ENCODE assay signal across 13 cellular contexts in genomic region chr13:27403252-27403678, GRCh38. TPM values are rescaled to one million over a fixed set of nuclear protein-coding genes. Genes with fewer than 3 reads are reported as not detected.
DNase-seq lines count a peak whose midpoint lies in the region; ATAC-seq, FAIRE-seq and TF ChIP-seq lines count a peak whose summit lies in the region.
"Had no signal": no experiment of that assay in that cellular context is flagged by ENCODE, and none has a peak within 500 bp of the region (broad histone marks: within the 10 kb centered on the region; RNA-seq: fewer than 3 reads in every experiment).

No MANE protein-coding gene starts in this region.

- peak; percentile 81 for ATAC-seq in stimulated activated effector memory CD8-positive, alpha-beta T cell treated with anti-CD3 and anti-CD28 coated beads, Interleukin-12 subunit alpha, Interleukin-12 subunit beta, amount 100 ng/mL, for 72 hours
- no peak for ATAC-seq in GM19328 (IDR thresholded peaks at IDR 0.05; ENCODE audit: unreplicated experiment)
- no peak for ATAC-seq in stimulated activated memory B cell treated with anti-CD40 and anti-IgM and Interleukin-4, amounts not matched to agents 10 μg/mL and 1 μg/mL and 100 μg/mL, for 72 hours
- ATAC-seq: GM12878 had no signal

- DNase-seq in HAP-1 (ENCODE audit: low spot score in 2 of 2) (peak; percentile 52 to 70), astrocyte of the cerebellum (ENCODE audit: low read depth) (peak; percentile 59), NCI-H748 treated with DMSO at 0.1 percent for 48 hours (lab: John Stamatoyannopoulos, UW) (no peak), GM12891 (ENCODE audit: insufficient read length, low spot score) (no peak)
- no peak for DNase-seq in stimulated activated effector memory CD8-positive, alpha-beta T cell treated with anti-CD3 and anti-CD28 coated beads, Interleukin-12 subunit alpha, Interleukin-12 subunit beta, amount 100 ng/mL, for 72 hours (ENCODE audit: low spot score in 2 of 2)
- DNase-seq: activated CD4-positive, alpha-beta T cell treated with anti-CD3 and anti-CD28 coated beads for 48 hours; effector CD4-positive, alpha-beta T cell; NCI-H510A treated with DMSO at 0.1 percent for 48 hours; ovary had no signal

- no peaks in the 10 kb centered on the region for H3K36me3 Mint-ChIP-seq in stimulated activated effector memory CD8-positive, alpha-beta T cell treated with anti-CD3 and anti-CD28 coated beads, Interleukin-12 subunit alpha, Interleukin-12 subunit beta, amount 100 ng/mL, for 72 hours
- H3K36me3 Mint-ChIP-seq in stimulated activated memory B cell treated with anti-CD40 and anti-IgM and Interleukin-4, amounts not matched to agents 10 μg/mL and 1 μg/mL and 100 μg/mL, for 72 hours, result no peaks in the 10 kb centered on the region

- no peaks in the 10 kb centered on the region for H3K9me3 Mint-ChIP-seq in stimulated activated effector memory CD8-positive, alpha-beta T cell treated with anti-CD3 and anti-CD28 coated beads, Interleukin-12 subunit alpha, Interleukin-12 subunit beta, amount 100 ng/mL, for 72 hours
- no peaks in the 10 kb centered on the region for H3K9me3 Mint-ChIP-seq in stimulated activated memory B cell treated with anti-CD40 and anti-IgM and Interleukin-4, amounts not matched to agents 10 μg/mL and 1 μg/mL and 100 μg/mL, for 72 hours

- no peak overlapping the region for H3K4me3 Mint-ChIP-seq in stimulated activated effector memory CD8-positive, alpha-beta T cell treated with anti-CD3 and anti-CD28 coated beads, Interleukin-12 subunit alpha, Interleukin-12 subunit beta, amount 100 ng/mL, for 72 hours
- no peak overlapping the region for H3K4me3 Mint-ChIP-seq in stimulated activated memory B cell treated with anti-CD40 and anti-IgM and Interleukin-4, amounts not matched to agents 10 μg/mL and 1 μg/mL and 100 μg/mL, for 72 hours

- H3K4me1 ChIP-seq in HAP-1, result peaks cover 16% of the 10 kb centered on the region

- peak; percentile 24 for FAIRE-seq in islet of Langerhans (lab: Jason Lieb, UNC)
- no peak for FAIRE-seq in GM12891 (lab: Jason Lieb, UNC)
- FAIRE-seq: GM12878 had no signal

- TF ChIP-seq CTCF in astrocyte of the cerebellum (IDR thresholded peaks at IDR 0.05; ENCODE audit: low read depth, low read length, missing control alignments), result no peak

- peaks cover 5% of the 10 kb centered on the region for H3K27me3 Mint-ChIP-seq in stimulated activated memory B cell treated with anti-CD40 and anti-IgM and Interleukin-4, amounts not matched to agents 10 μg/mL and 1 μg/mL and 100 μg/mL, for 72 hours

- no peaks in the 10 kb centered on the region for H3K36me3 ChIP-seq in HAP-1 (replicated peaks)
- H3K36me3 ChIP-seq: ovary had no signal

- H3K4me3 ChIP-seq in HAP-1, result no peak overlapping the region
- no peak overlapping the region for H3K4me3 ChIP-seq in astrocyte of the cerebellum (ENCODE audit: low read depth, low read length)
- H3K4me3 ChIP-seq: GM12878, ovary had no signal

- H3K27ac Mint-ChIP-seq in stimulated activated effector memory CD8-positive, alpha-beta T cell treated with anti-CD3 and anti-CD28 coated beads, Interleukin-12 subunit alpha, Interleukin-12 subunit beta, amount 100 ng/mL, for 72 hours, result no peak overlapping the region
- no peak overlapping the region for H3K27ac Mint-ChIP-seq in stimulated activated memory B cell treated with anti-CD40 and anti-IgM and Interleukin-4, amounts not matched to agents 10 μg/mL and 1 μg/mL and 100 μg/mL, for 72 hours

- no peak for TF ChIP-seq POLR2A in GM12891 (IDR thresholded peaks at IDR 0.05; ENCODE audit: low read depth, low read length)

- in situ Hi-C loops in HAP-1 (cut with MboI; ENCODE audit: low sequenced_read_pairs), result no loop called here
- in situ Hi-C loops in astrocyte of the cerebellum (cut with HindIII; ENCODE audit: low sequenced_read_pairs), result no loop called here

- no peaks in the 10 kb centered on the region for H3K4me1 Mint-ChIP-seq in stimulated activated effector memory CD8-positive, alpha-beta T cell treated with anti-CD3 and anti-CD28 coated beads, Interleukin-12 subunit alpha, Interleukin-12 subunit beta, amount 100 ng/mL, for 72 hours
- peaks cover 7% of the 10 kb centered on the region for H3K4me1 Mint-ChIP-seq in stimulated activated memory B cell treated with anti-CD40 and anti-IgM and Interleukin-4, amounts not matched to agents 10 μg/mL and 1 μg/mL and 100 μg/mL, for 72 hours

- H3K27me3 ChIP-seq in HAP-1 (ENCODE audit: low read depth), result no peaks in the 10 kb centered on the region
- H3K27me3 ChIP-seq: ovary had no signal

- no peaks in the 10 kb centered on the region for H3K9me3 ChIP-seq in HAP-1
- H3K9me3 ChIP-seq: ovary had no signal

TF ChIP-seq in GM12891, 5 proteins besides CTCF, POLR2A, EP300 and RAD21:
- TF ChIP-seq TAF1 (IDR thresholded peaks at IDR 0.05; ENCODE audit: low read depth, low read length) (no peak), PAX5 (IDR thresholded peaks at IDR 0.05; ENCODE audit: insufficient read depth, low read length, severe bottlenecking) (no peak)

RNA-seq across cellular contexts. Expression of gene GTF3A, which starts 21.2 kb away (rescaled TPM):
- polyA plus RNA-seq in GM12891 (2012; ENCODE audit: low read depth, missing spikeins), result 119 TPM

RNA-seq across cellular contexts. Expression of gene MTIF3, which starts 47.1 kb away (rescaled TPM):
- polyA plus RNA-seq in GM12891 (2012; ENCODE audit: low read depth, missing spikeins), result 39.7 TPM

Comparison
In these comparisons a context has a peak if more than half of its experiments do, and no peak if none do; other contexts are left out.
1. DNase-seq: peak in HAP-1 (2 of 2) and astrocyte of the cerebellum (single experiment); none in stimulated activated effector memory CD8-positive, alpha-beta T cell treated with anti-CD3 and anti-CD28 coated beads, Interleukin-12 subunit alpha, Interleukin-12 subunit beta, amount 100 ng/mL, for 72 hours (0 of 2), NCI-H748 treated with DMSO at 0.1 percent for 48 hours (single experiment) and GM12891 (single experiment).